ENCODE assay signal across 15 cellular contexts in genomic region chr18:45161850-45162249, GRCh38.
DNase-seq lines count a peak whose midpoint lies in the region; ATAC-seq and TF ChIP-seq lines count a peak whose summit lies in the region.
"Had no signal": no experiment of that assay in that cellular context is flagged by ENCODE, and none has a peak within 500 bp of the region (broad histone marks: within the 10 kb centered on the region; RNA-seq: fewer than 3 reads in every experiment).

No MANE protein-coding gene starts in this region.

- peak; percentile 13 for DNase-seq in GM10248 (ENCODE audit: extremely low spot score)
- DNase-seq in MV-4-11 (lab: John Stamatoyannopoulos, UW), result peak; percentile 23
- DNase-seq in lower lobe of right lung, result no peak
- DNase-seq in type B pancreatic cell (ENCODE audit: extremely low spot score, unreplicated experiment), result no peak
- DNase-seq in activated CD8-positive, alpha-beta memory T cell treated with anti-CD3 and anti-CD28 coated beads for 24 hours, result no peak
- DNase-seq in stimulated activated naive CD8-positive, alpha-beta T cell treated with anti-CD3 and anti-CD28 coated beads, Interleukin-15, Interleukin-2, amounts not matched to agents 100 U/mL and 50 U/mL, for 24 hours, result no peak
- DNase-seq: activated CD4-positive, alpha-beta T cell treated with anti-CD3 and anti-CD28 coated beads for 36 hours; activated naive CD4-positive, alpha-beta T cell; esophagus squamous epithelium; NCI-H2171 treated with DMSO at 0.1 percent for 48 hours; Right ventricle myocardium superior; uterus had no signal

- no peaks in the 10 kb centered on the region for H3K27me3 ChIP-seq in lower lobe of right lung (ENCODE audit: low read depth)
- H3K27me3 ChIP-seq: esophagus squamous epithelium, uterus had no signal

- no peak overlapping the region for H3K27ac ChIP-seq in lower lobe of right lung
- H3K27ac ChIP-seq: cardiac muscle cell, esophagus squamous epithelium, uterus had no signal

- no peak overlapping the region for H3K4me3 Mint-ChIP-seq in type B pancreatic cell
- H3K4me3 Mint-ChIP-seq: activated CD4-positive, alpha-beta T cell treated with anti-CD3 and anti-CD28 coated beads for 36 hours had no signal

- H3K4me1 ChIP-seq in lower lobe of right lung, result peaks cover 10% of the 10 kb centered on the region
- H3K4me1 ChIP-seq: uterus had no signal

- peaks cover 13% of the 10 kb centered on the region for H3K4me1 Mint-ChIP-seq in type B pancreatic cell (ENCODE audit: unreplicated experiment)
- H3K4me1 Mint-ChIP-seq: activated CD4-positive, alpha-beta T cell treated with anti-CD3 and anti-CD28 coated beads for 36 hours had no signal

- CTCF ChIA-PET in GM10248 (lab: Yijun Ruan, JAX), result no interaction called here

- H3K9me3 ChIP-seq in lower lobe of right lung, result no peaks in the 10 kb centered on the region
- H3K9me3 ChIP-seq: esophagus squamous epithelium, uterus had no signal

- peak; percentile 94 for ATAC-seq in GM19452 (IDR thresholded peaks at IDR 0.05; ENCODE audit: unreplicated experiment)
- ATAC-seq in HG02938 (IDR thresholded peaks at IDR 0.05; ENCODE audit: unreplicated experiment), result peak; percentile 72
- ATAC-seq in lower lobe of right lung, result no peak
- no peak for ATAC-seq in stimulated activated naive CD8-positive, alpha-beta T cell treated with anti-CD3 and anti-CD28 coated beads, Interleukin-15, Interleukin-2, amounts not matched to agents 100 U/mL and 50 U/mL, for 24 hours
- ATAC-seq: activated CD4-positive, alpha-beta T cell treated with anti-CD3 and anti-CD28 coated beads for 36 hours had no signal

- H3K27me3 Mint-ChIP-seq in type B pancreatic cell, result no peaks in the 10 kb centered on the region

- no peaks in the 10 kb centered on the region for H3K36me3 Mint-ChIP-seq in type B pancreatic cell

- no peak overlapping the region for H3K4me3 ChIP-seq in lower lobe of right lung
- H3K4me3 ChIP-seq: cardiac muscle cell, esophagus squamous epithelium, uterus had no signal

- intact Hi-C loops in lower lobe of right lung (cut with DNase I), result no loop called here

- POLR2A ChIA-PET in GM10248 (lab: Yijun Ruan, JAX), result no interaction called here

- no peak for TF ChIP-seq CTCF in GM10248 (IDR thresholded peaks at IDR 0.05; ENCODE audit: control extremely low read depth, extremely low read depth, low read depth, missing control alignments)
- no peak for TF ChIP-seq CTCF in lower lobe of right lung (IDR thresholded peaks at IDR 0.05)
- TF ChIP-seq CTCF in type B pancreatic cell (conservative IDR thresholded peaks at IDR 0.05), result no peak

- H3K36me3 ChIP-seq in lower lobe of right lung, result no peaks in the 10 kb centered on the region
- H3K36me3 ChIP-seq: cardiac muscle cell, esophagus squamous epithelium, uterus had no signal

- H3K9me3 Mint-ChIP-seq in type B pancreatic cell, result no peaks in the 10 kb centered on the region

- no peak overlapping the region for H3K27ac Mint-ChIP-seq in type B pancreatic cell
- H3K27ac Mint-ChIP-seq: activated CD4-positive, alpha-beta T cell treated with anti-CD3 and anti-CD28 coated beads for 36 hours had no signal

Comparison
In these comparisons a context has a peak if more than half of its experiments do, and no peak if none do; other contexts are left out.
1. DNase-seq: peak in GM10248 (single experiment) and MV-4-11 (single experiment); none in lower lobe of right lung (single experiment), type B pancreatic cell (single experiment), activated CD8-positive, alpha-beta memory T cell treated with anti-CD3 and anti-CD28 coated beads for 24 hours (single experiment) and stimulated activated naive CD8-positive, alpha-beta T cell treated with anti-CD3 and anti-CD28 coated beads, Interleukin-15, Interleukin-2, amounts not matched to agents 100 U/mL and 50 U/mL, for 24 hours (single experiment).
2. ATAC-seq: peak in GM19452 (single experiment) and HG02938 (single experiment); none in lower lobe of right lung (0 of 2) and stimulated activated naive CD8-positive, alpha-beta T cell treated with anti-CD3 and anti-CD28 coated beads, Interleukin-15, Interleukin-2, amounts not matched to agents 100 U/mL and 50 U/mL, for 24 hours (single experiment).